In the genomic region with DNA sequence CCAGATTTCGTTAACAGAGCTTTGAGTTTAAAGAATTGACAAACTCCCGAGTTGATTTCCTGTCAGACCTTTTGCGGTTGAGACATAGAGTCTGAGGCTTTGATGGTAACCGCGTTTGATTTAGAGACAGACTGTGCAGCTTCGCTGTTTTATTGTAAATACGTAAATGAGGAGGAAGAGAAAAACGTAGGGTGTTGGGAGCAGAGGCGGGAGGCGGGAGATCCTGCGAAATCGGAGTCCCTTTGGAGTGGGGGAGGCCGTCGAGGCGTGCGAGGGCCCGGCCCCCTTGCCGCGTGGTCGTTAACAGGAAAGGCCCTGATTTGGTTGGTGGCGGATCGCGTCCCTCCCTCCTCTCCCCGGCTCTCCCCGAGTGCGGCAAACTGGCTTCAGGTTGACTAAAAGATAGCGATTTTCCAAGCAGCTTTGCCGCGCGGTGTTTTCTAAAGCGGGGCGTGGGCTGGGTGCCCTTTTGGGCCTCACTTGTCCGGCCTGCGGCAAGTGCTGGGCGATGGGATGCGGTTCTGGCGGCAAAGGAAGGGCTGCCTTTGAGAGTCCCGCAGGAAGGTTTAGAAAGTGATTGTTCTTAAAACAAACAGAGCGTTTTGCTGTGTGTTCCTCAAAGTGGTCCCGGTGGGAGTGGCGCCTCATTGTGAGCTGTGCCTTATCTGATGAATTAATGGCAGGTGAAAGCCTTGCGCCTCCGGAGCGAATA, we compare ENCODE assay signal across 1 cellular context.
TF ChIP-seq lines count a peak whose summit lies in the region.

No MANE protein-coding gene starts in this region.

TF ChIP-seq in HepG2, 621 proteins besides CTCF, POLR2A, EP300 and RAD21 (continued from another document and continues in another):
- TF ChIP-seq ZMAT5 (CRISPR knock-in tag; IDR thresholded peaks at IDR 0.05; ENCODE audit: borderline replicate concordance, low read depth) (no peak), HDAC6 (IDR thresholded peaks at IDR 0.05; ENCODE audit: low read depth, low read length) (no peak), TEAD3 (CRISPR knock-in tag; optimal IDR thresholded peaks at IDR 0.05; ENCODE audit: borderline replicate concordance) (no peak), ATF3 (CRISPR knock-in tag; IDR thresholded peaks at IDR 0.05) (no peak), ZSCAN25 (CRISPR knock-in tag; IDR thresholded peaks at IDR 0.05) (no peak; the same call in 1 of the 2 replicates), NFE2L2 (IDR thresholded peaks at IDR 0.05; ENCODE audit: low read length) (no peak), ZNF230 (CRISPR knock-in tag; IDR thresholded peaks at IDR 0.05) (no peak), CHD4 (IDR thresholded peaks at IDR 0.05; ENCODE audit: borderline replicate concordance, low read length) (no peak), MED13 (CRISPR knock-in tag; IDR thresholded peaks at IDR 0.05) (no peak), PHF8 (CRISPR knock-in tag; IDR thresholded peaks at IDR 0.05) (peak; percentile 27), SRF (IDR thresholded peaks at IDR 0.05; ENCODE audit: low read depth, low read length) (no peak), CENPX (CRISPR knock-in tag; IDR thresholded peaks at IDR 0.05) (no peak), AGO2 (optimal IDR thresholded peaks at IDR 0.05; ENCODE audit: low read depth, low read length) (peak; percentile 41), ARNTL (CRISPR knock-in tag; IDR thresholded peaks at IDR 0.05) (no peak), RBAK (CRISPR knock-in tag; IDR thresholded peaks at IDR 0.05) (no peak), ZNF709 (CRISPR knock-in tag; IDR thresholded peaks at IDR 0.05) (no peak), NR0B2 (CRISPR knock-in tag; IDR thresholded peaks at IDR 0.05) (no peak), TOPORS (CRISPR knock-in tag; IDR thresholded peaks at IDR 0.05) (no peak), FOXP1 (IDR thresholded peaks at IDR 0.05) (no peak), FOXP1 (CRISPR knock-in tag; IDR thresholded peaks at IDR 0.05) (no peak), ZNF839 (CRISPR knock-in tag; IDR thresholded peaks at IDR 0.05; ENCODE audit: borderline replicate concordance) (no peak), SETDB1 (CRISPR knock-in tag; IDR thresholded peaks at IDR 0.05; ENCODE audit: borderline replicate concordance) (no peak), JARID2 (CRISPR knock-in tag; IDR thresholded peaks at IDR 0.05; ENCODE audit: insufficient replicate concordance) (no peak), ZNF782 (CRISPR knock-in tag; IDR thresholded peaks at IDR 0.05; ENCODE audit: borderline replicate concordance) (no peak), YY1 (IDR thresholded peaks at IDR 0.05; ENCODE audit: insufficient read depth, insufficient replicate concordance, low read depth, low read length) (no peak), NFYC (CRISPR knock-in tag; IDR thresholded peaks at IDR 0.05) (no peak), HNF1A (IDR thresholded peaks at IDR 0.05; ENCODE audit: low read depth) (no peak), HNF1A (CRISPR knock-in tag; IDR thresholded peaks at IDR 0.05; ENCODE audit: borderline replicate concordance) (0 out of 2 replicates have a peak, but pooled peaks have one; percentile 18), KDM5B (CRISPR knock-in tag; IDR thresholded peaks at IDR 0.05; ENCODE audit: borderline replicate concordance) (peak; percentile 41; the same call in 1 of the 2 replicates), NFIC (IDR thresholded peaks at IDR 0.05; ENCODE audit: low read length) (no peak), ZNF3 (CRISPR knock-in tag; IDR thresholded peaks at IDR 0.05) (no peak), KLF12 (CRISPR knock-in tag; IDR thresholded peaks at IDR 0.05; ENCODE audit: borderline replicate concordance) (no peak), ZNF225 (CRISPR knock-in tag; IDR thresholded peaks at IDR 0.05) (no peak), MTF1 (CRISPR knock-in tag; IDR thresholded peaks at IDR 0.05) (no peak), CBFB (CRISPR knock-in tag; IDR thresholded peaks at IDR 0.05) (0 out of 2 replicates have a peak, but pooled peaks have one; percentile 20), HNRNPLL (IDR thresholded peaks at IDR 0.05; ENCODE audit: low read depth, low read length, poor library complexity, severe bottlenecking) (peak; percentile 42), MTA1 (CRISPR knock-in tag; IDR thresholded peaks at IDR 0.05; ENCODE audit: borderline replicate concordance) (no peak), JUND (CRISPR knock-in tag; IDR thresholded peaks at IDR 0.05) (no peak), HES4 (CRISPR knock-in tag; IDR thresholded peaks at IDR 0.05; ENCODE audit: borderline replicate concordance) (no peak), MIER2 (CRISPR knock-in tag; IDR thresholded peaks at IDR 0.05) (no peak), REPIN1 (CRISPR knock-in tag; IDR thresholded peaks at IDR 0.05; ENCODE audit: borderline replicate concordance, low read depth) (no peak), SMC3 (IDR thresholded peaks at IDR 0.05; ENCODE audit: low read length) (no peak), HNRNPUL1 (IDR thresholded peaks at IDR 0.05; ENCODE audit: low read depth, low read length) (no peak), ZNF75D (CRISPR knock-in tag; IDR thresholded peaks at IDR 0.05; ENCODE audit: borderline replicate concordance) (no peak), SAFB2 (CRISPR knock-in tag; IDR thresholded peaks at IDR 0.05; ENCODE audit: borderline replicate concordance, low read depth) (no peak), SIX1 (CRISPR knock-in tag; IDR thresholded peaks at IDR 0.05; ENCODE audit: borderline replicate concordance) (no peak), ZNF333 (CRISPR knock-in tag; IDR thresholded peaks at IDR 0.05; ENCODE audit: borderline replicate concordance) (no peak), CHCHD3 (CRISPR knock-in tag; IDR thresholded peaks at IDR 0.05) (no peak), ZNF30 (CRISPR knock-in tag; IDR thresholded peaks at IDR 0.05) (no peak)
- TF ChIP-seq, protein P1, sequence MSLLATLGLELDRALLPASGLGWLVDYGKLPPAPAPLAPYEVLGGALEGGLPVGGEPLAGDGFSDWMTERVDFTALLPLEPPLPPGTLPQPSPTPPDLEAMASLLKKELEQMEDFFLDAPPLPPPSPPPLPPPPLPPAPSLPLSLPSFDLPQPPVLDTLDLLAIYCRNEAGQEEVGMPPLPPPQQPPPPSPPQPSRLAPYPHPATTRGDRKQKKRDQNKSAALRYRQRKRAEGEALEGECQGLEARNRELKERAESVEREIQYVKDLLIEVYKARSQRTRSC (CRISPR knock-in tag; IDR thresholded peaks at IDR 0.05; ENCODE audit: low read depth), result no peak
- TF ChIP-seq, protein P2, sequence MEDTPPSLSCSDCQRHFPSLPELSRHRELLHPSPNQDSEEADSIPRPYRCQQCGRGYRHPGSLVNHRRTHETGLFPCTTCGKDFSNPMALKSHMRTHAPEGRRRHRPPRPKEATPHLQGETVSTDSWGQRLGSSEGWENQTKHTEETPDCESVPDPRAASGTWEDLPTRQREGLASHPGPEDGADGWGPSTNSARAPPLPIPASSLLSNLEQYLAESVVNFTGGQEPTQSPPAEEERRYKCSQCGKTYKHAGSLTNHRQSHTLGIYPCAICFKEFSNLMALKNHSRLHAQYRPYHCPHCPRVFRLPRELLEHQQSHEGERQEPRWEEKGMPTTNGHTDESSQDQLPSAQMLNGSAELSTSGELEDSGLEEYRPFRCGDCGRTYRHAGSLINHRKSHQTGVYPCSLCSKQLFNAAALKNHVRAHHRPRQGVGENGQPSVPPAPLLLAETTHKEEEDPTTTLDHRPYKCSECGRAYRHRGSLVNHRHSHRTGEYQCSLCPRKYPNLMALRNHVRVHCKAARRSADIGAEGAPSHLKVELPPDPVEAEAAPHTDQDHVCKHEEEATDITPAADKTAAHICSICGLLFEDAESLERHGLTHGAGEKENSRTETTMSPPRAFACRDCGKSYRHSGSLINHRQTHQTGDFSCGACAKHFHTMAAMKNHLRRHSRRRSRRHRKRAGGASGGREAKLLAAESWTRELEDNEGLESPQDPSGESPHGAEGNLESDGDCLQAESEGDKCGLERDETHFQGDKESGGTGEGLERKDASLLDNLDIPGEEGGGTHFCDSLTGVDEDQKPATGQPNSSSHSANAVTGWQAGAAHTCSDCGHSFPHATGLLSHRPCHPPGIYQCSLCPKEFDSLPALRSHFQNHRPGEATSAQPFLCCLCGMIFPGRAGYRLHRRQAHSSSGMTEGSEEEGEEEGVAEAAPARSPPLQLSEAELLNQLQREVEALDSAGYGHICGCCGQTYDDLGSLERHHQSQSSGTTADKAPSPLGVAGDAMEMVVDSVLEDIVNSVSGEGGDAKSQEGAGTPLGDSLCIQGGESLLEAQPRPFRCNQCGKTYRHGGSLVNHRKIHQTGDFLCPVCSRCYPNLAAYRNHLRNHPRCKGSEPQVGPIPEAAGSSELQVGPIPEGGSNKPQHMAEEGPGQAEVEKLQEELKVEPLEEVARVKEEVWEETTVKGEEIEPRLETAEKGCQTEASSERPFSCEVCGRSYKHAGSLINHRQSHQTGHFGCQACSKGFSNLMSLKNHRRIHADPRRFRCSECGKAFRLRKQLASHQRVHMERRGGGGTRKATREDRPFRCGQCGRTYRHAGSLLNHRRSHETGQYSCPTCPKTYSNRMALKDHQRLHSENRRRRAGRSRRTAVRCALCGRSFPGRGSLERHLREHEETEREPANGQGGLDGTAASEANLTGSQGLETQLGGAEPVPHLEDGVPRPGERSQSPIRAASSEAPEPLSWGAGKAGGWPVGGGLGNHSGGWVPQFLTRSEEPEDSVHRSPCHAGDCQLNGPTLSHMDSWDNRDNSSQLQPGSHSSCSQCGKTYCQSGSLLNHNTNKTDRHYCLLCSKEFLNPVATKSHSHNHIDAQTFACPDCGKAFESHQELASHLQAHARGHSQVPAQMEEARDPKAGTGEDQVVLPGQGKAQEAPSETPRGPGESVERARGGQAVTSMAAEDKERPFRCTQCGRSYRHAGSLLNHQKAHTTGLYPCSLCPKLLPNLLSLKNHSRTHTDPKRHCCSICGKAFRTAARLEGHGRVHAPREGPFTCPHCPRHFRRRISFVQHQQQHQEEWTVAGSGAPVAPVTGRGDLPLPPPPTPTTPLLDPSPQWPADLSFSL (CRISPR knock-in tag; IDR thresholded peaks at IDR 0.05), result no peak
- TF ChIP-seq, protein P3, sequence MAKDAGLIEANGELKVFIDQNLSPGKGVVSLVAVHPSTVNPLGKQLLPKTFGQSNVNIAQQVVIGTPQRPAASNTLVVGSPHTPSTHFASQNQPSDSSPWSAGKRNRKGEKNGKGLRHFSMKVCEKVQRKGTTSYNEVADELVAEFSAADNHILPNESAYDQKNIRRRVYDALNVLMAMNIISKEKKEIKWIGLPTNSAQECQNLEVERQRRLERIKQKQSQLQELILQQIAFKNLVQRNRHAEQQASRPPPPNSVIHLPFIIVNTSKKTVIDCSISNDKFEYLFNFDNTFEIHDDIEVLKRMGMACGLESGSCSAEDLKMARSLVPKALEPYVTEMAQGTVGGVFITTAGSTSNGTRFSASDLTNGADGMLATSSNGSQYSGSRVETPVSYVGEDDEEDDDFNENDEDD (CRISPR knock-in tag; IDR thresholded peaks at IDR 0.05; ENCODE audit: borderline replicate concordance), result peak; percentile 70; the same call in 1 of the 2 replicates
- TF ChIP-seq, protein P4, sequence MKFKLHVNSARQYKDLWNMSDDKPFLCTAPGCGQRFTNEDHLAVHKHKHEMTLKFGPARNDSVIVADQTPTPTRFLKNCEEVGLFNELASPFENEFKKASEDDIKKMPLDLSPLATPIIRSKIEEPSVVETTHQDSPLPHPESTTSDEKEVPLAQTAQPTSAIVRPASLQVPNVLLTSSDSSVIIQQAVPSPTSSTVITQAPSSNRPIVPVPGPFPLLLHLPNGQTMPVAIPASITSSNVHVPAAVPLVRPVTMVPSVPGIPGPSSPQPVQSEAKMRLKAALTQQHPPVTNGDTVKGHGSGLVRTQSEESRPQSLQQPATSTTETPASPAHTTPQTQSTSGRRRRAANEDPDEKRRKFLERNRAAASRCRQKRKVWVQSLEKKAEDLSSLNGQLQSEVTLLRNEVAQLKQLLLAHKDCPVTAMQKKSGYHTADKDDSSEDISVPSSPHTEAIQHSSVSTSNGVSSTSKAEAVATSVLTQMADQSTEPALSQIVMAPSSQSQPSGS (CRISPR knock-in tag; IDR thresholded peaks at IDR 0.05), result no peak
- TF ChIP-seq, protein P5, sequence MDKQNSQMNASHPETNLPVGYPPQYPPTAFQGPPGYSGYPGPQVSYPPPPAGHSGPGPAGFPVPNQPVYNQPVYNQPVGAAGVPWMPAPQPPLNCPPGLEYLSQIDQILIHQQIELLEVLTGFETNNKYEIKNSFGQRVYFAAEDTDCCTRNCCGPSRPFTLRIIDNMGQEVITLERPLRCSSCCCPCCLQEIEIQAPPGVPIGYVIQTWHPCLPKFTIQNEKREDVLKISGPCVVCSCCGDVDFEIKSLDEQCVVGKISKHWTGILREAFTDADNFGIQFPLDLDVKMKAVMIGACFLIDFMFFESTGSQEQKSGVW (CRISPR knock-in tag; IDR thresholded peaks at IDR 0.05; ENCODE audit: borderline replicate concordance), result no peak
